ENCODE assay signal across 5 cellular contexts in the genomic region with DNA sequence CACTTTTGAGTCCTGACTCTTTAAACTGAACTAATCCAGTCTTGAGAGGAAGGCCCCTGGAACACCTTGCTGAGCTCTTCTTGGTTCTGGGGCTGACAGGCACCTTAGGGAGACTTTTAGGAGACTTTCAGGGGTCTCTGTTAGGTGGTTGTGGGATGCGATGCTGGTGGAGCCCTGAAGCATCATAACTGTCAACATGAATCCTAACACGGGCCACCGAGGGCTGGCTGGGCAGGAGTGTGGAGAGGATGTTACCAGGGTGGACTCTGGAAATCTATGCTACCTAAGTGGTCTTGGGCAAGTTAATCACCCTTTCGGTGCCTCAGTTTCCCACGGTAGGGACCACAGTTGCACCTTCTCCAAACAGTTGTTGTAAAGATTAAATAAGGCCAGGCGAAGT.
"Had no signal": no experiment of that assay in that cellular context is flagged by ENCODE, and none has a peak within 500 bp of the region (broad histone marks: within the 10 kb centered on the region; RNA-seq: fewer than 3 reads in every experiment).

No MANE protein-coding gene starts in this region.

- ATAC-seq: HepG2, K562 had no signal

- DNase-seq: IMR-90 had no signal

- FAIRE-seq: HepG2, HTR-8/SVneo, K562 had no signal

- H3K27ac ChIP-seq: HL-60 had no signal

- H3K4me3 ChIP-seq: K562 had no signal
